ENCODE assay signal across 2 cellular contexts in genomic region chr7:155560196-155560595, GRCh38.
TF ChIP-seq lines count a peak whose summit lies in the region.

No MANE protein-coding gene starts in this region.

TF ChIP-seq in GM23338, 12 proteins besides CTCF, POLR2A, EP300 and RAD21 (continued from another document):
- no peak for TF ChIP-seq ZNF462 (CRISPR knock-in tag; IDR thresholded peaks at IDR 0.05)
- TF ChIP-seq EZH2 (IDR thresholded peaks at IDR 0.05; ENCODE audit: low read depth, unreplicated experiment): no peak
- TF ChIP-seq ETS1 (IDR thresholded peaks at IDR 0.05): no peak
- TF ChIP-seq NANOG (IDR thresholded peaks at IDR 0.05; ENCODE audit: borderline replicate concordance): no peak
- TF ChIP-seq POLR2AphosphoS5 (IDR thresholded peaks at IDR 0.05; ENCODE audit: low read depth): no peak
- TF ChIP-seq CREB1 (CRISPR knock-in tag; IDR thresholded peaks at IDR 0.05; ENCODE audit: low read depth): no peak
- no peak for TF ChIP-seq ZNF114 (CRISPR knock-in tag; IDR thresholded peaks at IDR 0.05)
- TF ChIP-seq STAT1 (IDR thresholded peaks at IDR 0.05; ENCODE audit: unreplicated experiment): no peak
- TF ChIP-seq, protein P1, sequence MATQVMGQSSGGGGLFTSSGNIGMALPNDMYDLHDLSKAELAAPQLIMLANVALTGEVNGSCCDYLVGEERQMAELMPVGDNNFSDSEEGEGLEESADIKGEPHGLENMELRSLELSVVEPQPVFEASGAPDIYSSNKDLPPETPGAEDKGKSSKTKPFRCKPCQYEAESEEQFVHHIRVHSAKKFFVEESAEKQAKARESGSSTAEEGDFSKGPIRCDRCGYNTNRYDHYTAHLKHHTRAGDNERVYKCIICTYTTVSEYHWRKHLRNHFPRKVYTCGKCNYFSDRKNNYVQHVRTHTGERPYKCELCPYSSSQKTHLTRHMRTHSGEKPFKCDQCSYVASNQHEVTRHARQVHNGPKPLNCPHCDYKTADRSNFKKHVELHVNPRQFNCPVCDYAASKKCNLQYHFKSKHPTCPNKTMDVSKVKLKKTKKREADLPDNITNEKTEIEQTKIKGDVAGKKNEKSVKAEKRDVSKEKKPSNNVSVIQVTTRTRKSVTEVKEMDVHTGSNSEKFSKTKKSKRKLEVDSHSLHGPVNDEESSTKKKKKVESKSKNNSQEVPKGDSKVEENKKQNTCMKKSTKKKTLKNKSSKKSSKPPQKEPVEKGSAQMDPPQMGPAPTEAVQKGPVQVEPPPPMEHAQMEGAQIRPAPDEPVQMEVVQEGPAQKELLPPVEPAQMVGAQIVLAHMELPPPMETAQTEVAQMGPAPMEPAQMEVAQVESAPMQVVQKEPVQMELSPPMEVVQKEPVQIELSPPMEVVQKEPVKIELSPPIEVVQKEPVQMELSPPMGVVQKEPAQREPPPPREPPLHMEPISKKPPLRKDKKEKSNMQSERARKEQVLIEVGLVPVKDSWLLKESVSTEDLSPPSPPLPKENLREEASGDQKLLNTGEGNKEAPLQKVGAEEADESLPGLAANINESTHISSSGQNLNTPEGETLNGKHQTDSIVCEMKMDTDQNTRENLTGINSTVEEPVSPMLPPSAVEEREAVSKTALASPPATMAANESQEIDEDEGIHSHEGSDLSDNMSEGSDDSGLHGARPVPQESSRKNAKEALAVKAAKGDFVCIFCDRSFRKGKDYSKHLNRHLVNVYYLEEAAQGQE (IDR thresholded peaks at IDR 0.05; ENCODE audit: unreplicated experiment): no peak
- TF ChIP-seq JUNB (IDR thresholded peaks at IDR 0.05; ENCODE audit: unreplicated experiment): no peak
- no peak for TF ChIP-seq EZH2phosphoT487 (IDR thresholded peaks at IDR 0.05; ENCODE audit: unreplicated experiment)
TF ChIP-seq in GM23338: peak in this region for 0.

TF ChIP-seq in WTC11, 78 proteins besides CTCF, POLR2A, EP300 and RAD21 (continued from another document):
- TF ChIP-seq HMGXB4 (CRISPR knock-in tag; IDR thresholded peaks at IDR 0.05): no peak
- no peak for TF ChIP-seq KAT7 (CRISPR knock-in tag; IDR thresholded peaks at IDR 0.05; ENCODE audit: borderline replicate concordance)
